Comparison of ENCODE assay signal across 25 cellular contexts in genomic region chr4:17851921-17852320, GRCh38.
"Had no signal": no experiment of that assay in that cellular context is flagged by ENCODE, and none has a peak within 500 bp of the region (broad histone marks: within the 10 kb centered on the region; RNA-seq: fewer than 3 reads in every experiment).

No MANE protein-coding gene starts in this region.

- H3K4me3 ChIP-seq: coronary artery, dorsolateral prefrontal cortex, esophagus squamous epithelium, gastrocnemius medialis, heart right ventricle, left lung, lower lobe of right lung, mucosa of descending colon had no signal

- H3K27ac ChIP-seq: coronary artery, dorsolateral prefrontal cortex, epithelial cell of prostate, esophagus squamous epithelium, gastrocnemius medialis, heart right ventricle, left lung, lower lobe of right lung had no signal

- H3K27me3 ChIP-seq: dorsolateral prefrontal cortex, esophagus squamous epithelium, gastrocnemius medialis, heart right ventricle, left lung had no signal

- ATAC-seq: esophagus mucosa, gastrocnemius medialis, heart right ventricle, left cardiac atrium, left lung, left ventricle myocardium superior, lower lobe of right lung, mucosa of descending colon had no signal

- H3K36me3 ChIP-seq: esophagus squamous epithelium, gastrocnemius medialis, lower lobe of right lung had no signal

- DNase-seq: dermis blood vessel endothelial cell; dorsolateral prefrontal cortex; effector CD4-positive, alpha-beta T cell; effector memory CD4-positive, alpha-beta T cell; erythroblast; esophagus squamous epithelium; foreskin fibroblast; foreskin melanocyte; gastrocnemius medialis; glutamatergic neuron; head of caudate nucleus; heart right ventricle; hippocampal formation; left cardiac atrium; left lung; left ventricle myocardium superior; lower lobe of right lung; mesenchymal stem cell; mucosa of descending colon had no signal

- H3K4me1 ChIP-seq: esophagus squamous epithelium, gastrocnemius medialis, heart right ventricle, left lung, lower lobe of right lung had no signal

- H3K9me3 ChIP-seq: esophagus squamous epithelium, gastrocnemius medialis, left lung, lower lobe of right lung, mucosa of descending colon had no signal

- FAIRE-seq: colon, islet of Langerhans, keratinocyte had no signal
